8 cellular contexts compared by ENCODE assay signal in the genomic region with DNA sequence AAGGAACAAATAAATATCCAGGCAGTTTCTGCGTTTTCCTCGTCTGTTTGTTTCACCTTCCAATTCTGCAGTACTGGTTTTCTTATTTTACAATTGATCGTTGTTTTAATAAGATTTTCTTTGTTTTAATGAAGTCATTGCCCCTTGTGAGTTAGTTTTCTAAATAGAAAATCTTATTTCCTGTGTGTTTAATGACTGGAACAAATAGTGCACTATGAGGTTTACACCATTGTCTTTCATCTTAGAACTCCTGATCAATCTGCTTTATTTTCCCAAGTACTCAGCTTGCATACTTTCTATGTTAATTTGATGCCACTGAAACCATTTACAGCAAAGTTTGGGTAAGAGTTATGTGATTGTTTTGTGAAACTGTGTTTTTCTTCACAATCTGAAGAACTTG.
DNase-seq lines count a peak whose midpoint lies in the region; ATAC-seq and TF ChIP-seq lines count a peak whose summit lies in the region.

No MANE protein-coding gene starts in this region.

- peaks cover 3 to 14% of the 10 kb centered on the region in 2 donors for H3K4me1 ChIP-seq in mucosa of rectum (ENCODE audit: control insufficient read depth in 2 of 2, insufficient read depth in 2 of 2, low read length in 2 of 2)

- H3K4me3 Mint-ChIP-seq in stimulated activated naive CD8-positive, alpha-beta T cell treated with anti-CD3 and anti-CD28 coated beads, Interleukin-15, Interleukin-2, amounts not matched to agents 100 ng/mL and 50 ng/mL, for 24 hours = peak overlapping the region; percentile 91

- peaks cover 22% of the 10 kb centered on the region for H3K27me3 Mint-ChIP-seq in stimulated activated naive CD8-positive, alpha-beta T cell treated with anti-CD3 and anti-CD28 coated beads, Interleukin-15, Interleukin-2, amounts not matched to agents 100 ng/mL and 50 ng/mL, for 24 hours

- peak overlapping the region; percentile 97 for H3K27ac Mint-ChIP-seq in stimulated activated naive CD8-positive, alpha-beta T cell treated with anti-CD3 and anti-CD28 coated beads, Interleukin-15, Interleukin-2, amounts not matched to agents 100 ng/mL and 50 ng/mL, for 24 hours

- no peak for TF ChIP-seq CTCF in coronary artery (IDR thresholded peaks at IDR 0.05)

- H3K4me3 ChIP-seq in coronary artery = peak overlapping the region; percentile 97
- peak overlapping the region; percentile 69 to 79 for H3K4me3 ChIP-seq in mucosa of rectum (ENCODE audit: low read length in 2 of 2)

- peaks cover 5% of the 10 kb centered on the region for H3K9me3 Mint-ChIP-seq in stimulated activated naive CD8-positive, alpha-beta T cell treated with anti-CD3 and anti-CD28 coated beads, Interleukin-15, Interleukin-2, amounts not matched to agents 100 ng/mL and 50 ng/mL, for 24 hours

- H3K36me3 Mint-ChIP-seq in stimulated activated naive CD8-positive, alpha-beta T cell treated with anti-CD3 and anti-CD28 coated beads, Interleukin-15, Interleukin-2, amounts not matched to agents 100 ng/mL and 50 ng/mL, for 24 hours (ENCODE audit: low read depth) = peaks cover 16% of the 10 kb centered on the region

- H3K4me1 Mint-ChIP-seq in stimulated activated naive CD8-positive, alpha-beta T cell treated with anti-CD3 and anti-CD28 coated beads, Interleukin-15, Interleukin-2, amounts not matched to agents 100 ng/mL and 50 ng/mL, for 24 hours (ENCODE audit: low read depth) = peaks cover 64% of the 10 kb centered on the region

- DNase-seq in stimulated activated naive CD8-positive, alpha-beta T cell treated with anti-CD3 and anti-CD28 coated beads, Interleukin-15, Interleukin-2, amounts not matched to agents 100 U/mL and 50 U/mL, for 24 hours = no peak
- no peak for DNase-seq in coronary artery (ENCODE audit: low spot score)
- DNase-seq in activated effector memory CD4-positive, alpha-beta T cell treated with anti-CD3 and anti-CD28 coated beads, Interleukin-2, amount 50 U/mL, for 16 hours = no peak
- no peak for DNase-seq in retina
- DNase-seq in NOMO-1 treated with DMSO at 0.1 percent for 48 hours (lab: John Stamatoyannopoulos, UW; ENCODE audit: unreplicated experiment) = no peak

- H3K36me3 ChIP-seq in mucosa of rectum (ENCODE audit: control insufficient read depth in 2 of 2, insufficient read depth in 2 of 2, low read length in 2 of 2) = peaks cover 0 to 2% of the 10 kb centered on the region in 2 donors

- ATAC-seq in stimulated activated naive CD8-positive, alpha-beta T cell treated with anti-CD3 and anti-CD28 coated beads, Interleukin-15, Interleukin-2, amounts not matched to agents 100 U/mL and 50 U/mL, for 24 hours = no peak
- no peak for ATAC-seq in HG03135 (IDR thresholded peaks at IDR 0.05; ENCODE audit: unreplicated experiment)

- peak overlapping the region; percentile 96 to 99 for H3K27ac ChIP-seq in coronary artery
- peak overlapping the region; percentile 94 to 95 for H3K27ac ChIP-seq in mucosa of rectum (ENCODE audit: low read depth in 2 of 2, low read length in 2 of 2)

- H3K9ac ChIP-seq in mucosa of rectum (ENCODE audit: low read depth in 1 of 2, low read length in 2 of 2) = peak overlapping the region; percentile 87 to 88

- no peaks in the 10 kb centered on the region for H3K9me3 ChIP-seq in mucosa of rectum (ENCODE audit: control insufficient read depth in 2 of 2, low read length in 2 of 2)

- H3K27me3 ChIP-seq in mucosa of rectum (ENCODE audit: control insufficient read depth in 2 of 2, insufficient read depth in 2 of 2, low read length in 2 of 2) = no peaks in the 10 kb centered on the region
